Comparison of ENCODE assay signal across 10 cellular contexts in the genomic region with DNA sequence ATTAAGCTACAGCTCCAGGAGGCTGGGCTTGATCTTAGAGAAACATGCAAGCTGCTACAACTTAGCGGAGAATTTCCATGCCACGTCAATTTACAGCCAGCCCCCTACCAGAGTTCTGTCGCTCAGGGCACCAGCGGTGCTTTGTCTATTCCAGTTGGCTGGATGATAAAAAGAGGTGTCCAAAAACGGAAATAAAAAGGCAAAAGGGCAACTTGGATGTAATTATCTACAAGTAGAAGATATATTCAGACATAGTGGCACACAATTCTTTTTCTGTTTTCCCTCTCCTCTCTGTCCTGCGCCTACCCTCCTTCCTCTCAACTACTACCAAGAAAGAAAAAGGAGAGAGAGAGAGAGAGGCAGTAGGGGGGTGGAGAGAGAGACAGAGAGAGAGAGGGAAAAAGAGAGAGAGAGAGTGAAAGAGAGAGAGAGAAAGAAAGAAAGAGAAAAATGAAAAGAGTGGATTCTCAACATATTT. TPM values are rescaled to one million over a fixed set of nuclear protein-coding genes. Genes with fewer than 3 reads are reported as not detected.
DNase-seq lines count a peak whose midpoint lies in the region; ATAC-seq, FAIRE-seq and TF ChIP-seq lines count a peak whose summit lies in the region.
"Had no signal": no experiment of that assay in that cellular context is flagged by ENCODE, and none has a peak within 500 bp of the region (broad histone marks: within the 10 kb centered on the region; RNA-seq: fewer than 3 reads in every experiment).

No MANE protein-coding gene starts in this region.

- no peaks in the 10 kb centered on the region for H3K9me3 Mint-ChIP-seq in astrocyte (ENCODE audit: unreplicated experiment)

- H3K27me3 Mint-ChIP-seq in astrocyte (ENCODE audit: low read depth, unreplicated experiment): no peaks in the 10 kb centered on the region

- H3K4me3 ChIP-seq in astrocyte (ENCODE audit: insufficient read depth, low read depth, low read length) (peak overlapping the region; percentile 63), psoas muscle (peak overlapping the region; percentile 62)

- peak overlapping the region; percentile 96 for H3K4me2 ChIP-seq in astrocyte (ENCODE audit: low read length)

- CTCF ChIA-PET in GM10248 (lab: Yijun Ruan, JAX): no interaction called here

- ATAC-seq in left ventricle myocardium superior (peak; percentile 87), psoas muscle (peak in 1 of 4 donors; percentile 55), HG02885 (IDR thresholded peaks at IDR 0.05; ENCODE audit: poor library complexity, unreplicated experiment) (no peak)

- peaks cover 4% of the 10 kb centered on the region for H3K36me3 Mint-ChIP-seq in astrocyte (ENCODE audit: low read depth, unreplicated experiment)

- H3K4me1 ChIP-seq in astrocyte (ENCODE audit: insufficient read depth, low read length): no peaks in the 10 kb centered on the region
- no peaks in the 10 kb centered on the region for H3K4me1 ChIP-seq in psoas muscle

- H4K20me1 ChIP-seq in astrocyte (ENCODE audit: insufficient read depth, low read length): no peaks in the 10 kb centered on the region

- WGBS in psoas muscle, 3 donors: 3 to 15% (median 5%) methylated on average over 6 of the region's 6 CpGs

- POLR2A ChIA-PET in GM10248 (lab: Yijun Ruan, JAX): no interaction called here

- H2AFZ ChIP-seq in astrocyte (ENCODE audit: low read depth, low read length): peak overlapping the region; percentile 63

- H3K27ac ChIP-seq in astrocyte (ENCODE audit: low read depth, low read length): peak overlapping the region; percentile 66
- H3K27ac ChIP-seq in psoas muscle: peak overlapping the region; percentile 24

- H3K79me2 ChIP-seq in astrocyte (ENCODE audit: insufficient read depth, low read length): no peaks in the 10 kb centered on the region

- H3K4me1 Mint-ChIP-seq in astrocyte (ENCODE audit: low read depth, unreplicated experiment): peaks cover 26% of the 10 kb centered on the region

- H3K36me3 ChIP-seq in astrocyte (ENCODE audit: insufficient read depth, low read length): no peaks in the 10 kb centered on the region
- H3K36me3 ChIP-seq in psoas muscle (ENCODE audit: insufficient read depth in 1 of 2, low read depth in 1 of 2): no peaks in the 10 kb centered on the region

- TF ChIP-seq CTCF in astrocyte (IDR thresholded peaks at IDR 0.05; ENCODE audit: insufficient read depth, low read depth, low read length) (no peak), psoas muscle (IDR thresholded peaks at IDR 0.05) (no peak), GM10248 (IDR thresholded peaks at IDR 0.05; ENCODE audit: control extremely low read depth, extremely low read depth, low read depth, missing control alignments) (no peak)

- peak overlapping the region; percentile 88 for H3K4me3 Mint-ChIP-seq in astrocyte (ENCODE audit: unreplicated experiment)

- FAIRE-seq in astrocyte (lab: Jason Lieb, UNC): peak; percentile 58
- FAIRE-seq: D721Med had no signal

- H3K9me3 ChIP-seq in astrocyte (ENCODE audit: insufficient read depth, low read depth, low read length) (no peaks in the 10 kb centered on the region), psoas muscle (no peaks in the 10 kb centered on the region)

- peak overlapping the region; percentile 86 for H3K9ac ChIP-seq in astrocyte (ENCODE audit: low read length)

- DNase-seq in C1 segment of cervical spinal cord (lab: John Stamatoyannopoulos, UW): peak in 11 of 14 donors; percentile 2 to 49 (median 23)
- peak; percentile 80 for DNase-seq in astrocyte (ENCODE audit: low read depth)
- DNase-seq in left ventricle myocardium superior: peak; percentile 34
- DNase-seq in psoas muscle: no peak
- no peak for DNase-seq in GM10248 (ENCODE audit: extremely low spot score)
- no peak for DNase-seq in NCI-H2029 treated with DMSO at 0.1 percent for 48 hours (lab: John Stamatoyannopoulos, UW)
- no peak for DNase-seq in NOMO-1 treated with DMSO at 0.1 percent for 48 hours (lab: John Stamatoyannopoulos, UW; ENCODE audit: unreplicated experiment)
- DNase-seq: NCI-H1436 treated with DMSO at 0.1 percent for 48 hours had no signal

- peak overlapping the region; percentile 83 for H3K27ac Mint-ChIP-seq in astrocyte (ENCODE audit: unreplicated experiment)

- intact Hi-C loops in left ventricle myocardium superior (cut with micrococcal nuclease) (no loop called here), psoas muscle (cut with DNase I) (no loop called here)

- H3K27me3 ChIP-seq in astrocyte (ENCODE audit: insufficient read depth, low read length) (no peaks in the 10 kb centered on the region), psoas muscle (ENCODE audit: insufficient read depth in 3 of 3, low read length in 2 of 3) (no peaks in the 10 kb centered on the region)

RNA-seq across cellular contexts. Expression of a gene that starts 0.4 kb away (rescaled TPM):
- total RNA-seq in astrocyte (7.1 and 8.1 TPM in 2 replicates), left ventricle myocardium superior (7.5 TPM), psoas muscle (1 to 10 TPM in 3 of 4 donors, under 1 TPM in 1; 0.92 to 5.4 (median 2.2) TPM)
- under 1 TPM; 0.57 to 0.64 (median 0.61) TPM for polyA plus RNA-seq in psoas muscle

RNA-seq across cellular contexts. Expression of a gene that starts 29.4 kb away (rescaled TPM):
- total RNA-seq in astrocyte: 8.2 and 8.6 TPM in 2 replicates
- total RNA-seq in left ventricle myocardium superior: 6.7 TPM
- 10 to 100 TPM in 1 of 4 donors, 1 to 10 TPM in 3; 5.9 to 12.6 (median 7.3) TPM for total RNA-seq in psoas muscle
- polyA plus RNA-seq in psoas muscle: 10 to 100 TPM in 1 of 3 donors, 1 to 10 TPM in 2; 4.0 to 15.0 (median 9.2) TPM

Comparison
In these comparisons a context has a peak if more than half of its experiments do, and no peak if none do; other contexts are left out.
1. DNase-seq: peak in C1 segment of cervical spinal cord (11 of 14), astrocyte (single experiment) and left ventricle myocardium superior (single experiment); none in psoas muscle (0 of 2), GM10248 (single experiment), NCI-H2029 treated with DMSO at 0.1 percent for 48 hours (single experiment) and NOMO-1 treated with DMSO at 0.1 percent for 48 hours (single experiment).